ENCODE assay signal across 10 cellular contexts in the genomic region with DNA sequence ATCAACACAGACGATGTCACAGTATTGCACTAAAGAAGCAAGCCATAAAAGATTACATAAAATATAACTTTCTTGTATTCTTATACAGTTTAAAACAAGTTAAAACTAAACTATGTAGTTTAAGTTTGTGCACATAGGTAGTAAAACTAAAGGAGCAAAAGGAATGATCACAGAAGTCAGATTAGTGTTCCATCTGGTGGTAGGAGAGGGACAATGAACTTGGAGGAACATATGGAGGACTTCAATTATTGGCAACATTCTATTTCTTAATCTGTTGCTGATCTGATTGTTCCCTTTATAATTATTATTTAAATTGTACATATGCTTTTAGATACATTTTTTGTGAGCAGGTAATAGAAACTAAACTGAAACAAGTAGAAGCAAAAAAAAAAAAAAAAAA. TPM values are rescaled to one million over a fixed set of nuclear protein-coding genes. Genes with fewer than 3 reads are reported as not detected.
DNase-seq lines count a peak whose midpoint lies in the region; ATAC-seq, FAIRE-seq and TF ChIP-seq lines count a peak whose summit lies in the region.
"Not testable (repeated sequence)": the region's sequence is repeated elsewhere in the genome, so short reads cannot be mapped to it uniquely, and the experiment has no call there.
"Had no signal": no experiment of that assay in that cellular context is flagged by ENCODE, and none has a peak within 500 bp of the region (broad histone marks: within the 10 kb centered on the region; RNA-seq: fewer than 3 reads in every experiment).

No MANE protein-coding gene starts in this region.

- not testable (repeated sequence) for H3K27me3 ChIP-seq in CD4-positive, alpha-beta T cell (ENCODE audit: control insufficient read depth, insufficient read depth, low read length); K562 (ENCODE audit: control insufficient read depth in 2 of 2, insufficient read depth in 2 of 2, low read length in 2 of 2); foreskin keratinocyte; small intestine (ENCODE audit: control insufficient read depth in 2 of 2, insufficient read depth in 2 of 2, low read length in 2 of 2)

- not testable (repeated sequence) for H3K36me3 ChIP-seq in K562 (ENCODE audit: control insufficient read depth, insufficient read depth, low read length); small intestine (ENCODE audit: control insufficient read depth in 2 of 2, insufficient read depth in 2 of 2, low read length in 2 of 2)

- peak; percentile 39 for ATAC-seq in CD4-positive, alpha-beta T cell (ENCODE audit: poor library complexity)
- ATAC-seq in K562 (0 out of 3 replicates have a peak, but pooled peaks have one; percentile 48), foreskin keratinocyte (peak; percentile 37)

- H3K9me3 ChIP-seq in CD4-positive, alpha-beta T cell (ENCODE audit: control insufficient read depth, low read length); K562 (replicated peaks; ENCODE audit: control insufficient read depth, insufficient read depth, low read depth, low read length); small intestine (ENCODE audit: control insufficient read depth, low read depth): not testable (repeated sequence)

- TF ChIP-seq RAD21 in K562 (CRISPR knock-in tag; conservative IDR thresholded peaks at IDR 0.05 in 1 of 2, IDR thresholded peaks at IDR 0.05 in 1 of 2), result not testable (repeated sequence)

- H3K9me3 Mint-ChIP-seq in CD4-positive, alpha-beta T cell, result not testable (repeated sequence)

- DNase-seq in CD4-positive, alpha-beta T cell; RCC 7860 (ENCODE audit: low spot score); K562 (ENCODE audit: extremely low read depth in 1 of 4, low spot score in 3 of 4); foreskin keratinocyte; small intestine: not testable (repeated sequence)

- BruUV-seq in K562 (replicated peaks; lab: Mats Ljungman, UMichigan), result not testable (repeated sequence)

- not testable (repeated sequence) for H3K27ac Mint-ChIP-seq in CD4-positive, alpha-beta T cell

- not testable (repeated sequence) for H4K20me1 ChIP-seq in K562 (replicated peaks; ENCODE audit: control insufficient read depth, insufficient read depth, low read length)

- H3K4me3 ChIP-seq in K562; small intestine (ENCODE audit: low read depth in 1 of 2, low read length in 2 of 2): not testable (repeated sequence)

- not testable (repeated sequence) for H3K9ac ChIP-seq in K562 (ENCODE audit: insufficient read depth in 1 of 2, low read depth in 2 of 2, low read length in 2 of 2)

- intact Hi-C loops in CD4-positive, alpha-beta T cell (cut with DNase I, micrococcal nuclease); K562 (cut with micrococcal nuclease): not testable (repeated sequence)

- H2AFZ ChIP-seq in K562 (ENCODE audit: low read depth, low read length), result not testable (repeated sequence)

- FAIRE-seq in RCC 7860 (lab: Jason Lieb, UNC), result peak; percentile 57
- not testable (repeated sequence) for FAIRE-seq in K562 (lab: Jason Lieb, UNC)
- peak; percentile 5 for FAIRE-seq in small intestine (lab: Jason Lieb, UNC)

- not testable (repeated sequence) for H3K79me2 ChIP-seq in K562 (ENCODE audit: control insufficient read depth, insufficient read depth, low read length)

- no CpG with 5 or more reads among the region's 1 CpG for WGBS in K562 (ENCODE audit: insufficient coverage, low coverage, missing lambda C conversion rate)
- WGBS in small intestine, 3 donors, result no CpG with 5 or more reads among the region's 1 CpG

- H3K4me1 ChIP-seq in K562 (replicated peaks in 1 of 2; ENCODE audit: control insufficient read depth in 2 of 2, insufficient read depth in 2 of 2, low read length in 2 of 2); foreskin keratinocyte; small intestine (ENCODE audit: control insufficient read depth in 2 of 2, insufficient read depth in 1 of 2, low read depth in 1 of 2, low read length in 1 of 2): not testable (repeated sequence)

- TF ChIP-seq EP300 in K562 (IDR thresholded peaks at IDR 0.05; ENCODE audit: low read length), result not testable (repeated sequence)

- H3K9me1 ChIP-seq in K562 (ENCODE audit: control insufficient read depth, insufficient read depth, low read length), result not testable (repeated sequence)

- H3K4me1 Mint-ChIP-seq in CD4-positive, alpha-beta T cell (ENCODE audit: low read depth), result not testable (repeated sequence)

- not testable (repeated sequence) for TF ChIP-seq CTCF in CD4-positive, alpha-beta T cell (IDR thresholded peaks at IDR 0.05); K562 (IDR thresholded peaks at IDR 0.05 in 2 of 3, conservative IDR thresholded peaks at IDR 0.05 in 1 of 3; ENCODE audit: insufficient read depth in 2 of 3, low read depth in 1 of 3, low read length in 3 of 3); foreskin keratinocyte (conservative IDR thresholded peaks at IDR 0.05)

- POLR2A ChIA-PET in CD4-positive, alpha-beta T cell (lab: Charles Lee); K562 (lab: Yijun Ruan, JAX): not testable (repeated sequence)

- in situ Hi-C loops in K562 (cut with MboI), result not testable (repeated sequence)

- H3K27ac ChIP-seq in CD4-positive, alpha-beta T cell (ENCODE audit: low read depth, low read length); K562 (ENCODE audit: extremely low read depth, low read depth, low read length); foreskin keratinocyte; small intestine (ENCODE audit: low read depth in 1 of 2, low read length in 1 of 2): not testable (repeated sequence)

- H3K36me3 Mint-ChIP-seq in CD4-positive, alpha-beta T cell (ENCODE audit: low read depth), result not testable (repeated sequence)

- H3K4me3 Mint-ChIP-seq in CD4-positive, alpha-beta T cell, result not testable (repeated sequence)

- not testable (repeated sequence) for TF ChIP-seq POLR2A in K562 (conservative IDR thresholded peaks at IDR 0.05)

- CTCF ChIA-PET in CD4-positive, alpha-beta T cell (lab: Charles Lee); K562 (lab: Yijun Ruan, JAX; ENCODE audit: low intra/inter-chr PET ratio): not testable (repeated sequence)

- not testable (repeated sequence) for H3K4me2 ChIP-seq in K562 (ENCODE audit: insufficient read depth, low read length)

- not testable (repeated sequence) for H3K27me3 Mint-ChIP-seq in CD4-positive, alpha-beta T cell

RNA-seq across cellular contexts. Expression of a gene that starts 5.6 kb away (rescaled TPM):
- total RNA-seq in CD4-positive, alpha-beta T cell, result under 1 TPM; 0.25 to 0.47 TPM
- total RNA-seq in K562 (2011; cell fraction: chromatin; rRNA removed; ENCODE audit: low replicate concordance), result 0.86 and 2.2 TPM in 2 replicates
- total RNA-seq in K562 (2011; cell fraction: nucleolus; rRNA removed), result 0.92 TPM in 1 of 2 replicates, not detected in the other
- 0.84 and 1.2 TPM in 2 replicates for total RNA-seq in K562 (2011; cell fraction: nucleoplasm; rRNA removed)
- total RNA-seq in K562 (2014; rRNA removed) (0.09 TPM in 1 of 2 replicates, not detected in the other), K562 (2014; rRNA removed; fragmentation: Illumina TruSeq; extraction: Trizol) (0.22 TPM in 1 of 2 replicates, not detected in the other), K562 (2015; rRNA removed; fragmentation: Illumina TruSeq; extraction: Trizol) (0.04 and 0.23 TPM in 2 replicates), K562 (2021) (not detected in 2 replicates), foreskin keratinocyte (0.14 and 2.5 TPM in 2 replicates)
- polyA plus RNA-seq in K562 (2011; rRNA removed) (0.16 and 0.56 TPM in 2 replicates), K562 (2014; fragmentation: Illumina TruSeq; extraction: Trizol) (0.15 and 0.18 TPM in 2 replicates), K562 (2014; fragmentation: Nextera tagmentation; extraction: Ambion mirVana) (under 1 TPM in 1 of 2 experiments, not detected in 1; 0.01 TPM), K562 (2014; rRNA removed) (0.22 TPM in 1 of 2 replicates, not detected in the other), foreskin keratinocyte (0.11 and 0.51 TPM in 2 replicates), small intestine (under 1 TPM; 0.33 to 0.89 (median 0.54) TPM)
- polyA plus RNA-seq in K562 (2011; cell fraction: cytosol; rRNA removed), result 0.03 and 0.16 TPM in 2 replicates
- 1.4 and 2.0 TPM in 2 replicates for polyA plus RNA-seq in K562 (2011; cell fraction: nucleus; rRNA removed)
- 0.12 and 0.72 TPM in 2 replicates for polyA plus RNA-seq in K562 (2012)
- 0.84 and 1.6 TPM in 2 replicates for polyA minus RNA-seq in K562 (2011; rRNA and poly(A)+ RNA removed)
- not detected in 2 replicates for polyA minus RNA-seq in K562 (2011; cell fraction: cytosol; rRNA and poly(A)+ RNA removed)
- polyA minus RNA-seq in K562 (2011; cell fraction: nucleus; rRNA and poly(A)+ RNA removed), result 1.6 and 4.7 TPM in 2 replicates
- total RNA-seq: B cell; CD4-positive, alpha-beta memory T cell; Daoy; G401 had no signal
- polyA plus RNA-seq: BJ had no signal

RNA-seq across cellular contexts. Expression of a gene that starts 54.8 kb away (rescaled TPM):
- total RNA-seq in CD4-positive, alpha-beta T cell, result 10 to 100 TPM; 29.6 to 30.2 TPM
- 17.9 and 18.0 TPM in 2 replicates for total RNA-seq in K562 (2011; cell fraction: chromatin; rRNA removed; ENCODE audit: low replicate concordance)
- 12.1 and 13.7 TPM in 2 replicates for total RNA-seq in K562 (2011; cell fraction: nucleolus; rRNA removed)
- total RNA-seq in K562 (2011; cell fraction: nucleoplasm; rRNA removed), result 15.3 and 20.9 TPM in 2 replicates
- total RNA-seq in K562 (2014; rRNA removed) (2.9 and 3.1 TPM in 2 replicates), K562 (2014; rRNA removed; fragmentation: Illumina TruSeq; extraction: Trizol) (2.6 and 3.0 TPM in 2 replicates), K562 (2015; rRNA removed; fragmentation: Illumina TruSeq; extraction: Trizol) (3.0 and 3.2 TPM in 2 replicates), K562 (2021) (4.1 and 4.9 TPM in 2 replicates), foreskin keratinocyte (0.07 and 0.14 TPM in 2 replicates)
- polyA plus RNA-seq in K562 (2011; rRNA removed) (7.8 and 10.6 TPM in 2 replicates), K562 (2014; fragmentation: Illumina TruSeq; extraction: Trizol) (3.7 and 4.5 TPM in 2 replicates), K562 (2014; fragmentation: Nextera tagmentation; extraction: Ambion mirVana) (1 to 10 TPM in 1 of 2 experiments, under 1 TPM in 1; 0.79 to 1.0 TPM), K562 (2014; rRNA removed) (2.4 and 2.9 TPM in 2 replicates), foreskin keratinocyte (0.04 and 0.07 TPM in 2 replicates), small intestine (under 1 TPM; 0.22 to 0.87 (median 0.54) TPM)
- polyA plus RNA-seq in K562 (2011; cell fraction: cytosol; rRNA removed), result 7.4 and 8.9 TPM in 2 replicates
- polyA plus RNA-seq in K562 (2011; cell fraction: nucleus; rRNA removed), result 12.2 and 16.4 TPM in 2 replicates
- polyA plus RNA-seq in K562 (2012), result 6.0 and 8.7 TPM in 2 replicates
- polyA minus RNA-seq in K562 (2011; rRNA and poly(A)+ RNA removed), result 10.3 and 17.4 TPM in 2 replicates
- 6.2 and 10.0 TPM in 2 replicates for polyA minus RNA-seq in K562 (2011; cell fraction: cytosol; rRNA and poly(A)+ RNA removed)
- 10.8 and 13.0 TPM in 2 replicates for polyA minus RNA-seq in K562 (2011; cell fraction: nucleus; rRNA and poly(A)+ RNA removed)
- total RNA-seq: G401 had no signal
